In the genomic region with DNA sequence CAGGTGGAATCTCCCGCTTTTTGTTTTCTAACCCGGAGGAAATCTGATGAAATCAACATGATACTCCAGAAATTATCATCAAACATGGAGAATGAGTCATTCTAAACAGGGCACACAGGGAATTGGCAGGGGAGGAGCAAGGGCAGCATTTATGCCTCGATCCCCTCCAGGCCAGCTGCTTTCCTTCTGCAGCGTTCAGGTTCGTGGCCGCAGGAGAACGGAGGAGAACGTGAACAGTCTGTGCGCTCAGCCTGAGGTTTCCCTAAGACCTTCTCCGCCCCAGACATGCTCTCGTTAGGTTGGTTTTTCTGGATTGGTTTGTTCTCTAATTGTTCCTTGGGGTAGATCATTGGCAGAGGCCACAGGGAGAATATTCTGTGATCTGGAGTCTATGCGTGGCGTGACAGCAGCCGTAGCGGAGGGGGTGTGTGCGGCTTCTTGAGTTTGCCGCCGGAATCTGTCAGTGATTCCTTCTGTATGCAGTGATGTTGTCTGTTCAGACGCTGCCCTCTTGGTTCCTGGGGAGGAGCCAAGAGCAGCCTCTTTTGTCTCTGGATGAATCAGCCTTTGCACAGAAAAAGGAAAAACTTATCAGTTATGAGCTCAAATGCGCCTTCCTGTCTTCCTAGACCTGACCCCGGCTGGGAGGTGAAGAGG, we compare ENCODE assay signal across 10 cellular contexts.
DNase-seq lines count a peak whose midpoint lies in the region; TF ChIP-seq lines count a peak whose summit lies in the region.
"Had no signal": no experiment of that assay in that cellular context is flagged by ENCODE, and none has a peak within 500 bp of the region (broad histone marks: within the 10 kb centered on the region; RNA-seq: fewer than 3 reads in every experiment).

No MANE protein-coding gene starts in this region.

- H3K9ac ChIP-seq in neuronal stem cell (ENCODE audit: low read depth, low read length, poor library complexity) = no peak overlapping the region

- intact Hi-C loops in spleen (cut with DNase I; ENCODE audit: low total_unique reads) = no loop called here

- no peak overlapping the region for H4K91ac ChIP-seq in neuronal stem cell (ENCODE audit: low read depth, low read length, poor library complexity)

- H3K4ac ChIP-seq in neuronal stem cell (ENCODE audit: low read length) = no peak overlapping the region

- no peak overlapping the region for H2BK5ac ChIP-seq in neuronal stem cell (ENCODE audit: low read length)

- H3K4me1 ChIP-seq in neuronal stem cell (ENCODE audit: control insufficient read depth in 2 of 2, insufficient read depth in 1 of 2, low read depth in 1 of 2, low read length in 2 of 2) (peaks cover 0 to 28% of the 10 kb centered on the region in 2 donors), spleen (no peaks in the 10 kb centered on the region)

- no peak overlapping the region for H3K4me3 Mint-ChIP-seq in activated CD4-positive, alpha-beta memory T cell treated with anti-CD3 and anti-CD28 coated beads, Interleukin-2, amount 10 ng/mL, durations not matched to agents 7 days and 5 days
- H3K4me3 Mint-ChIP-seq: T-helper 2 cell treated with Interferon-gamma antibody and Interleukin-4, amounts not matched to agents 5 μg/mL and 100 μg/mL, for 36 hours had no signal

- no peaks in the 10 kb centered on the region for H3K9me3 Mint-ChIP-seq in activated CD4-positive, alpha-beta memory T cell treated with anti-CD3 and anti-CD28 coated beads, Interleukin-2, amount 10 ng/mL, durations not matched to agents 7 days and 5 days
- H3K9me3 Mint-ChIP-seq: T-helper 2 cell treated with Interferon-gamma antibody and Interleukin-4, amounts not matched to agents 5 μg/mL and 100 μg/mL, for 36 hours had no signal

- no peak overlapping the region for H3K4me2 ChIP-seq in neuronal stem cell (ENCODE audit: insufficient read depth, low read length, poor library complexity, severe bottlenecking)

- peak overlapping the region; percentile 25 for H3K18ac ChIP-seq in neuronal stem cell (ENCODE audit: low read length)

- H3K36me3 Mint-ChIP-seq in activated CD4-positive, alpha-beta memory T cell treated with anti-CD3 and anti-CD28 coated beads, Interleukin-2, amount 10 ng/mL, durations not matched to agents 7 days and 5 days (ENCODE audit: low read depth) = no peaks in the 10 kb centered on the region

- peaks cover 27% of the 10 kb centered on the region for H3K79me1 ChIP-seq in neuronal stem cell (ENCODE audit: low read depth, low read length)

- no peak overlapping the region for H3K27ac Mint-ChIP-seq in activated CD4-positive, alpha-beta memory T cell treated with anti-CD3 and anti-CD28 coated beads, Interleukin-2, amount 10 ng/mL, durations not matched to agents 7 days and 5 days
- H3K27ac Mint-ChIP-seq: T-helper 2 cell treated with Interferon-gamma antibody and Interleukin-4, amounts not matched to agents 5 μg/mL and 100 μg/mL, for 36 hours had no signal

- no peak overlapping the region for H2BK15ac ChIP-seq in neuronal stem cell (ENCODE audit: low read length)

- no CpG with 5 or more reads among the region's 21 CpGs for WGBS in neuronal stem cell (ENCODE audit: extremely low coverage in 2 of 2, insufficient read length in 2 of 2, insufficient replicate concordance in 1 of 2), 2 donors
- 83 to 95% (median 90%) methylated on average over 21 of the region's 21 CpGs for WGBS in spleen, 5 donors

- H2AFZ ChIP-seq in neuronal stem cell (ENCODE audit: low read length) = no peak overlapping the region

- TF ChIP-seq CTCF in choroid plexus epithelial cell (conservative IDR thresholded peaks at IDR 0.05; ENCODE audit: low read depth, low read length) (no peak), spleen (IDR thresholded peaks at IDR 0.05 in 8 of 11, conservative IDR thresholded peaks at IDR 0.05 in 3 of 11) (no peak)

- no peak overlapping the region for H2BK120ac ChIP-seq in neuronal stem cell (ENCODE audit: low read depth, low read length)

- H3K36me3 ChIP-seq in neuronal stem cell (replicated peaks in 1 of 2; ENCODE audit: control insufficient read depth in 2 of 2, insufficient read depth in 2 of 2, low read length in 2 of 2) (peaks cover 6 to 47% of the 10 kb centered on the region in 2 donors), spleen (no peaks in the 10 kb centered on the region)
- H3K36me3 ChIP-seq: heart left ventricle had no signal

- CTCF ChIA-PET in activated CD4-positive, alpha-beta memory T cell treated with anti-CD3 and anti-CD28 coated beads, Interleukin-2, amount 10 ng/mL, durations not matched to agents 7 days and 5 days (lab: Charles Lee) = no interaction called here

- H3K27me3 Mint-ChIP-seq in activated CD4-positive, alpha-beta memory T cell treated with anti-CD3 and anti-CD28 coated beads, Interleukin-2, amount 10 ng/mL, durations not matched to agents 7 days and 5 days = no peaks in the 10 kb centered on the region

- TF ChIP-seq POLR2A in spleen (IDR thresholded peaks at IDR 0.05) = no peak

- H3K4me1 Mint-ChIP-seq in activated CD4-positive, alpha-beta memory T cell treated with anti-CD3 and anti-CD28 coated beads, Interleukin-2, amount 10 ng/mL, durations not matched to agents 7 days and 5 days = no peaks in the 10 kb centered on the region

- H3K27ac ChIP-seq in neuronal stem cell (replicated peaks; ENCODE audit: low read length) (no peak overlapping the region), spleen (no peak overlapping the region)

- H3K14ac ChIP-seq in neuronal stem cell (ENCODE audit: low read length) = no peak overlapping the region

- H3K27me3 ChIP-seq in neuronal stem cell (ENCODE audit: control insufficient read depth in 3 of 3, insufficient read depth in 3 of 3, low read depth in 1 of 3, low read length in 3 of 3) = no peaks in the 10 kb centered on the region
- peaks cover 0 to 5% (median 0%) of the 10 kb centered on the region in 7 donors for H3K27me3 ChIP-seq in spleen (replicated peaks in 1 of 7)
- H3K27me3 ChIP-seq: heart left ventricle had no signal

- POLR2A ChIA-PET in activated CD4-positive, alpha-beta memory T cell treated with anti-CD3 and anti-CD28 coated beads, Interleukin-2, amount 10 ng/mL, durations not matched to agents 7 days and 5 days (lab: Charles Lee) = no interaction called here

- H3K23ac ChIP-seq in neuronal stem cell (ENCODE audit: low read depth, low read length, poor library complexity) = no peak overlapping the region

- no peak overlapping the region for H3K4me3 ChIP-seq in choroid plexus epithelial cell (ENCODE audit: low read depth, low read length)
- H3K4me3 ChIP-seq in neuronal stem cell (ENCODE audit: low read length in 2 of 2) = no peak overlapping the region
- no peak overlapping the region for H3K4me3 ChIP-seq in spleen
- H3K4me3 ChIP-seq: heart left ventricle had no signal

- H2BK12ac ChIP-seq in neuronal stem cell (ENCODE audit: low read length) = no peak overlapping the region

- H3K9me3 ChIP-seq in neuronal stem cell (replicated peaks in 1 of 2; ENCODE audit: control insufficient read depth in 2 of 2, insufficient read depth in 1 of 2, low read depth in 1 of 2, low read length in 2 of 2) (peaks cover 0 to 9% of the 10 kb centered on the region in 2 donors), spleen (no peaks in the 10 kb centered on the region)
- H3K9me3 ChIP-seq: heart left ventricle had no signal

- DNase-seq in COLO668 (lab: John Stamatoyannopoulos, UW; ENCODE audit: unreplicated experiment) = peak; percentile 61
- DNase-seq in NCI-H2171 (lab: John Stamatoyannopoulos, UW) = peak; percentile 18
- peak; percentile 50 for DNase-seq in choroid plexus epithelial cell (ENCODE audit: low read depth)
- DNase-seq in neuronal stem cell (ENCODE audit: low spot score) = no peak
- no peak for DNase-seq in NCI-H510A (lab: John Stamatoyannopoulos, UW)
- no peak for DNase-seq in spleen
- no peak for DNase-seq in activated CD4-positive, alpha-beta memory T cell treated with anti-CD3 and anti-CD28 coated beads, Interleukin-2, amount 10 ng/mL, durations not matched to agents 7 days and 5 days
- no peak for DNase-seq in NCI-H82 treated with DMSO at 0.1 percent for 48 hours (lab: John Stamatoyannopoulos, UW; ENCODE audit: unreplicated experiment)

- H4K8ac ChIP-seq in neuronal stem cell (ENCODE audit: low read depth, low read length) = no peak overlapping the region

- no peak overlapping the region for H2AK5ac ChIP-seq in neuronal stem cell (ENCODE audit: low read depth, low read length)

Comparison
In these comparisons a context has a peak if more than half of its experiments do, and no peak if none do; other contexts are left out.
1. DNase-seq: peak in COLO668 (single experiment), NCI-H2171 (single experiment) and choroid plexus epithelial cell (single experiment); none in neuronal stem cell (single experiment), NCI-H510A (single experiment), spleen (single experiment), activated CD4-positive, alpha-beta memory T cell treated with anti-CD3 and anti-CD28 coated beads, Interleukin-2, amount 10 ng/mL, durations not matched to agents 7 days and 5 days (single experiment) and NCI-H82 treated with DMSO at 0.1 percent for 48 hours (single experiment).